In genomic region chr5:116044073-116044472, GRCh38 we compare ENCODE assay signal across 13 cellular contexts. TPM values are rescaled to one million over a fixed set of nuclear protein-coding genes. Genes with fewer than 3 reads are reported as not detected.
A peak's percentile ranks its signal among the peaks of the same experiment; 100 is the strongest.
DNase-seq lines count a peak whose midpoint lies in the region; FAIRE-seq and TF ChIP-seq lines count a peak whose summit lies in the region.
"Had no signal": no experiment of that assay in that cellular context is flagged by ENCODE, and none has a peak within 500 bp of the region (broad histone marks: within the 10 kb centered on the region; RNA-seq: fewer than 3 reads in every experiment).

No MANE protein-coding gene starts in this region.

- FAIRE-seq in GM18507 (lab: Jason Lieb, UNC): peak; percentile 5
- FAIRE-seq: H54 had no signal

- H3K27me3 Mint-ChIP-seq in nephron (ENCODE audit: low read depth): no peaks in the 10 kb centered on the region
- H3K27me3 Mint-ChIP-seq in immature natural killer cell (ENCODE audit: low read depth in 3 of 3): no peaks in the 10 kb centered on the region

- DNase-seq in NCI-H748 (lab: John Stamatoyannopoulos, UW; ENCODE audit: unreplicated experiment) (peak; percentile 34), NCI-H748 treated with DMSO at 0.1 percent for 48 hours (lab: John Stamatoyannopoulos, UW) (no peak), GM18507 (ENCODE audit: extremely low spot score, insufficient read length, low read depth) (no peak), NCI-H1417 (lab: John Stamatoyannopoulos, UW) (peak in 2 of 3 experiments; percentile 40 to 73), immature natural killer cell (no peak), NCI-H446 (lab: John Stamatoyannopoulos, UW) (no peak)
- DNase-seq: ACHN; Calu3; CD4-positive, CD25-positive, alpha-beta regulatory T cell; GF-D8; GM23248 had no signal

- no peaks in the 10 kb centered on the region for H3K9me3 Mint-ChIP-seq in nephron
- H3K9me3 Mint-ChIP-seq in immature natural killer cell: no peaks in the 10 kb centered on the region
- H3K9me3 Mint-ChIP-seq: CD4-positive, CD25-positive, alpha-beta regulatory T cell had no signal

- no peaks in the 10 kb centered on the region for H3K36me3 Mint-ChIP-seq in nephron (ENCODE audit: low read depth)
- no peaks in the 10 kb centered on the region for H3K36me3 Mint-ChIP-seq in immature natural killer cell
- H3K36me3 Mint-ChIP-seq: CD4-positive, CD25-positive, alpha-beta regulatory T cell had no signal

- H3K4me1 Mint-ChIP-seq in nephron: peaks cover 13% of the 10 kb centered on the region
- peaks cover 3% of the 10 kb centered on the region in 2 donors for H3K4me1 Mint-ChIP-seq in immature natural killer cell
- H3K4me1 Mint-ChIP-seq: CD4-positive, CD25-positive, alpha-beta regulatory T cell had no signal

- H3K27ac Mint-ChIP-seq in nephron: peak overlapping the region; percentile 54 to 90 (median 83)
- no peak overlapping the region for H3K27ac Mint-ChIP-seq in immature natural killer cell
- H3K27ac Mint-ChIP-seq: CD4-positive, CD25-positive, alpha-beta regulatory T cell had no signal

- no peak for TF ChIP-seq CTCF in nephron (IDR thresholded peaks at IDR 0.05; ENCODE audit: unreplicated experiment in 3 of 3)

- H3K4me3 Mint-ChIP-seq in nephron: no peak overlapping the region
- H3K4me3 Mint-ChIP-seq in immature natural killer cell: no peak overlapping the region
- H3K4me3 Mint-ChIP-seq: CD4-positive, CD25-positive, alpha-beta regulatory T cell had no signal

RNA-seq across cellular contexts. Expression of gene ARL14EPL, which starts 11.8 kb away (rescaled TPM):
- polyA plus RNA-seq in immature natural killer cell: not detected
- polyA plus RNA-seq: CD4-positive, CD25-positive, alpha-beta regulatory T cell; GM23248 had no signal

RNA-seq across cellular contexts. Expression of gene COMMD10, which starts 40.8 kb away (rescaled TPM):
- polyA plus RNA-seq in immature natural killer cell: 10 to 100 TPM; 48.8 to 69.1 (median 51.4) TPM

Comparison
In these comparisons a context has a peak if more than half of its experiments do, and no peak if none do; other contexts are left out.
1. DNase-seq: peak in NCI-H748 (single experiment) and NCI-H1417 (2 of 3); none in NCI-H748 treated with DMSO at 0.1 percent for 48 hours (single experiment), GM18507 (single experiment), immature natural killer cell (0 of 3) and NCI-H446 (0 of 2).
2. H3K27ac Mint-ChIP-seq: peak in nephron (3 of 3); none in immature natural killer cell (0 of 6).